Comparison of ENCODE assay signal across 19 cellular contexts in genomic region chr10:31059323-31059722, GRCh38. TPM values are rescaled to one million over a fixed set of nuclear protein-coding genes. Genes with fewer than 3 reads are reported as not detected.
DNase-seq lines count a peak whose midpoint lies in the region; ATAC-seq, FAIRE-seq and TF ChIP-seq lines count a peak whose summit lies in the region.
"Had no signal": no experiment of that assay in that cellular context is flagged by ENCODE, and none has a peak within 500 bp of the region (broad histone marks: within the 10 kb centered on the region; RNA-seq: fewer than 3 reads in every experiment).

No MANE protein-coding gene starts in this region.

- H3K4me3 ChIP-seq in SK-N-SH (ENCODE audit: low read depth in 2 of 2, low read length in 1 of 2) (no peak overlapping the region), bronchial epithelial cell (ENCODE audit: low read depth, low read length) (no peak overlapping the region), lower leg skin (ENCODE audit: low read depth, poor library complexity, severe bottlenecking) (no peak overlapping the region), right lobe of liver (no peak overlapping the region)
- H3K4me3 ChIP-seq: K562, SK-N-MC had no signal

- DNase-seq in SK-N-SH (no peak), bronchial epithelial cell (ENCODE audit: low read depth) (peak; percentile 60), iris pigment epithelial cell (ENCODE audit: low read depth) (peak; percentile 40), lower leg skin (ENCODE audit: low spot score in 2 of 2) (no peak), right lobe of liver (no peak), COR-L47 (lab: John Stamatoyannopoulos, UW) (no peak)
- DNase-seq in activated effector memory CD4-positive, alpha-beta T cell treated with anti-CD3 and anti-CD28 coated beads, Interleukin-2, amount 50 U/mL, for 16 hours = no peak
- DNase-seq: 8988T; CD8-positive, alpha-beta memory T cell; DMS 273 treated with DMSO at 0.1 percent for 48 hours; H9; MV-4-11; NCI-H1417 treated with DMSO at 0.1 percent for 48 hours; NCI-H2029; NCI-H2171 treated with DMSO at 0.1 percent for 48 hours; NCI-H748 treated with DMSO at 0.1 percent for 48 hours had no signal

- H3K4me2 ChIP-seq in SK-N-SH = no peak overlapping the region

- no peak for ATAC-seq in SK-N-SH treated with all-trans-retinoic acid at 6 μM for 48 hours
- ATAC-seq in right lobe of liver = no peak
- ATAC-seq: K562 had no signal

- no peaks in the 10 kb centered on the region for H3K9me2 ChIP-seq in SK-N-SH

- H3K9me3 ChIP-seq in SK-N-SH (no peaks in the 10 kb centered on the region), right lobe of liver (no peaks in the 10 kb centered on the region)

- TF ChIP-seq RAD21 in SK-N-SH (IDR thresholded peaks at IDR 0.05; ENCODE audit: low read length) = no peak

- no peaks in the 10 kb centered on the region for H3K79me2 ChIP-seq in SK-N-SH (ENCODE audit: insufficient read depth)

- H3F3A ChIP-seq in SK-N-SH (replicated peaks; ENCODE audit: insufficient read depth) = no peaks in the 10 kb centered on the region

- peak overlapping the region; percentile 80; the same call in 1 of the 2 replicates for H2AFZ ChIP-seq in SK-N-SH (ENCODE audit: low read depth)

- TF ChIP-seq EP300 in SK-N-SH (IDR thresholded peaks at IDR 0.05; ENCODE audit: borderline replicate concordance in 1 of 2, low read depth in 1 of 2, low read length in 1 of 2) = no peak

- no peak overlapping the region for H3K27ac ChIP-seq in SK-N-SH (ENCODE audit: low read depth in 2 of 2, low read length in 1 of 2)
- H3K27ac ChIP-seq in right lobe of liver = no peak overlapping the region
- H3K27ac ChIP-seq: SK-N-MC had no signal

- POLR2A ChIA-PET in SK-N-SH (lab: Yijun Ruan, JAX) = no interaction called here

- intact Hi-C loops in lower leg skin (cut with DNase I; ENCODE audit: low total_unique reads) (no loop called here), right lobe of liver (cut with DNase I) (no loop called here)

- no peaks in the 10 kb centered on the region for H4K20me1 ChIP-seq in SK-N-SH (ENCODE audit: insufficient read depth)

- H3K4me1 ChIP-seq in SK-N-SH (ENCODE audit: control insufficient read depth in 1 of 2, insufficient read depth in 2 of 2, low read depth in 1 of 2, low read length in 1 of 2) = peaks cover 6 to 7% of the 10 kb centered on the region in 2 experiments; a peak in 2 of 4 replicates
- no peaks in the 10 kb centered on the region for H3K4me1 ChIP-seq in right lobe of liver

- 29% methylated on average over 1 of the region's 1 CpG for WGBS in SK-N-SH (ENCODE audit: low lambda C conversion rate)
- WGBS in lower leg skin, 2 donors = 60 to 78% methylated on average over 1 of the region's 1 CpG
- WGBS in right lobe of liver (ENCODE audit: insufficient coverage, low coverage, low lambda C conversion rate, missing lambda C conversion rate) = 69% methylated on average over 1 of the region's 1 CpG

- H3K27me3 ChIP-seq in SK-N-SH (ENCODE audit: insufficient read depth) (no peaks in the 10 kb centered on the region), bronchial epithelial cell (ENCODE audit: control insufficient read depth, insufficient read depth, low read length) (no peaks in the 10 kb centered on the region), right lobe of liver (no peaks in the 10 kb centered on the region)

- no peak for FAIRE-seq in bronchial epithelial cell (lab: Jason Lieb, UNC)
- FAIRE-seq: K562 had no signal

- TF ChIP-seq POLR2A in lower leg skin (IDR thresholded peaks at IDR 0.05) (no peak), right lobe of liver (IDR thresholded peaks at IDR 0.05) (no peak)

- CTCF ChIA-PET in SK-N-SH (lab: Yijun Ruan, JAX) = no interaction called here

- H3K36me3 ChIP-seq in SK-N-SH (replicated peaks in 1 of 2; ENCODE audit: control insufficient read depth in 1 of 2, insufficient read depth in 2 of 2, low read length in 1 of 2) = no peaks in the 10 kb centered on the region
- H3K36me3 ChIP-seq in bronchial epithelial cell (ENCODE audit: control insufficient read depth, insufficient read depth, low read length) = no peaks in the 10 kb centered on the region
- H3K36me3 ChIP-seq in right lobe of liver = no peaks in the 10 kb centered on the region

- TF ChIP-seq CTCF in SK-N-SH (IDR thresholded peaks at IDR 0.05) (no peak), bronchial epithelial cell (IDR thresholded peaks at IDR 0.05; ENCODE audit: insufficient read depth, low read length, severe bottlenecking) (no peak), lower leg skin (IDR thresholded peaks at IDR 0.05) (no peak), right lobe of liver (IDR thresholded peaks at IDR 0.05) (no peak)

- no peak overlapping the region for H3K9ac ChIP-seq in SK-N-SH

TF ChIP-seq in SK-N-SH, 30 proteins besides CTCF, POLR2A, EP300 and RAD21 (continues in another document):
- TF ChIP-seq RXRA (IDR thresholded peaks at IDR 0.05; ENCODE audit: borderline replicate concordance, low read depth) (no peak), TCF12 (IDR thresholded peaks at IDR 0.05) (no peak), GABPA (IDR thresholded peaks at IDR 0.05; ENCODE audit: low read depth) (no peak), EZH2phosphoT487 (IDR thresholded peaks at IDR 0.05; ENCODE audit: borderline replicate concordance, low read depth) (no peak), JUND (IDR thresholded peaks at IDR 0.05) (no peak), NRF1 (IDR thresholded peaks at IDR 0.05; ENCODE audit: low read depth, low read length) (no peak), USF2 (IDR thresholded peaks at IDR 0.05; ENCODE audit: borderline replicate concordance, low read depth, low read length) (no peak), IRF3 (IDR thresholded peaks at IDR 0.05; ENCODE audit: low read depth, low read length) (no peak), MEF2A (IDR thresholded peaks at IDR 0.05; ENCODE audit: borderline replicate concordance, low read depth) (no peak), RCOR1 (IDR thresholded peaks at IDR 0.05; ENCODE audit: low read length) (no peak)

TF ChIP-seq in SK-N-SH treated with all-trans-retinoic acid at 6 μM for 48 hours, 23 proteins besides CTCF, POLR2A, EP300 and RAD21:
- no peak for TF ChIP-seq ZC3H10 (CRISPR knock-in tag; IDR thresholded peaks at IDR 0.05)
- no peak for TF ChIP-seq PPARA (CRISPR knock-in tag; IDR thresholded peaks at IDR 0.05; ENCODE audit: borderline replicate concordance)
- no peak for TF ChIP-seq TSHZ2 (CRISPR knock-in tag; IDR thresholded peaks at IDR 0.05)
- TF ChIP-seq TCF4 (CRISPR knock-in tag; IDR thresholded peaks at IDR 0.05; ENCODE audit: borderline replicate concordance) = no peak
- TF ChIP-seq RARB (CRISPR knock-in tag; IDR thresholded peaks at IDR 0.05) = no peak
- TF ChIP-seq ZNF8 (CRISPR knock-in tag; IDR thresholded peaks at IDR 0.05) = no peak
- no peak for TF ChIP-seq ZNF70 (CRISPR knock-in tag; IDR thresholded peaks at IDR 0.05)

RNA-seq across cellular contexts. Expression of gene ZNF438, which starts 27.7 kb away (rescaled TPM):
- 2.1 and 2.5 TPM in 2 replicates for polyA plus RNA-seq in SK-N-SH (2012; rRNA removed)
- 2.4 and 2.6 TPM in 2 replicates for polyA plus RNA-seq in SK-N-SH (2012; cell fraction: cytosol; rRNA removed)
- polyA plus RNA-seq in SK-N-SH (2012; cell fraction: nucleus; rRNA removed) = 2.1 and 3.4 TPM in 2 replicates
- 0.79 and 1.7 TPM in 2 replicates for total RNA-seq in bronchial epithelial cell
- total RNA-seq in lower leg skin = 10 to 100 TPM in 1 of 4 donors, 1 to 10 TPM in 3; 7.7 to 11.2 (median 8.7) TPM
- total RNA-seq in right lobe of liver = 1 to 10 TPM; 2.5 to 5.2 (median 3.3) TPM

Comparison
In these comparisons a context has a peak if more than half of its experiments do, and no peak if none do; other contexts are left out.
1. DNase-seq: peak in bronchial epithelial cell (single experiment) and iris pigment epithelial cell (single experiment); none in SK-N-SH (single experiment), lower leg skin (0 of 2), right lobe of liver (0 of 3), COR-L47 (single experiment) and activated effector memory CD4-positive, alpha-beta T cell treated with anti-CD3 and anti-CD28 coated beads, Interleukin-2, amount 50 U/mL, for 16 hours (single experiment).